Comparison of ENCODE assay signal across 9 cellular contexts in genomic region chr7:140304071-140304799, GRCh38.
DNase-seq lines count a peak whose midpoint lies in the region; ATAC-seq lines count a peak whose summit lies in the region.
"Had no signal": no experiment of that assay in that cellular context is flagged by ENCODE, and none has a peak within 500 bp of the region (broad histone marks: within the 10 kb centered on the region; RNA-seq: fewer than 3 reads in every experiment).

No MANE protein-coding gene starts in this region.

- peaks cover 7% of the 10 kb centered on the region for H3K4me1 Mint-ChIP-seq in activated T-cell treated with anti-CD3 and anti-CD28 coated beads, Interleukin-2, amount 50 U/mL, for 4 hours (ENCODE audit: low read depth)

- no peaks in the 10 kb centered on the region for H3K36me3 Mint-ChIP-seq in activated T-cell treated with anti-CD3 and anti-CD28 coated beads, Interleukin-2, amount 50 U/mL, for 4 hours (ENCODE audit: insufficient read depth)

- H3K4me3 Mint-ChIP-seq in activated T-cell treated with anti-CD3 and anti-CD28 coated beads, Interleukin-2, amount 50 U/mL, for 4 hours = no peak overlapping the region
- H3K4me3 Mint-ChIP-seq: brain had no signal

- H3K9me3 Mint-ChIP-seq in activated T-cell treated with anti-CD3 and anti-CD28 coated beads, Interleukin-2, amount 50 U/mL, for 4 hours = no peaks in the 10 kb centered on the region

- intact Hi-C loops in Right ventricle myocardium superior (cut with DNase I) (no loop called here), cardiac septum (cut with DNase I) (no loop called here), left ventricle myocardium superior (cut with micrococcal nuclease) (no loop called here)

- DNase-seq in Right ventricle myocardium superior = no peak
- DNase-seq in cardiac septum (ENCODE audit: low spot score) = no peak
- peak; percentile 16 for DNase-seq in M059J (ENCODE audit: low read depth)
- peak; percentile 35 for DNase-seq in activated T-cell treated with anti-CD3 and anti-CD28 coated beads, Interleukin-2, amount 50 U/mL, for 4 hours
- no peak for DNase-seq in left ventricle myocardium superior
- DNase-seq in superior temporal gyrus (ENCODE audit: extremely low spot score) = peak; percentile 44
- no peak for DNase-seq in NCI-H774 (lab: John Stamatoyannopoulos, UW)
- no peak for DNase-seq in cerebellar cortex (ENCODE audit: low spot score)

- H3K27me3 Mint-ChIP-seq in activated T-cell treated with anti-CD3 and anti-CD28 coated beads, Interleukin-2, amount 50 U/mL, for 4 hours (ENCODE audit: low read depth) = no peaks in the 10 kb centered on the region

- ATAC-seq in Right ventricle myocardium superior (ENCODE audit: poor library complexity) (peak; percentile 63), left ventricle myocardium superior (peak; percentile 64)
- peak; percentile 90 to 91 for ATAC-seq in activated T-cell treated with anti-CD3 and anti-CD28 coated beads, Interleukin-2, amount 50 U/mL, for 4 hours

Comparison
In these comparisons a context has a peak if more than half of its experiments do, and no peak if none do; other contexts are left out.
1. DNase-seq: peak in M059J (single experiment), activated T-cell treated with anti-CD3 and anti-CD28 coated beads, Interleukin-2, amount 50 U/mL, for 4 hours (single experiment) and superior temporal gyrus (single experiment); none in Right ventricle myocardium superior (single experiment), cardiac septum (single experiment), left ventricle myocardium superior (single experiment), NCI-H774 (single experiment) and cerebellar cortex (single experiment).
2. Peak in every context shown above with its lines, with median percentiles within 50 percentile points of each other: ATAC-seq.